ENCODE assay signal across 26 cellular contexts in the genomic region with DNA sequence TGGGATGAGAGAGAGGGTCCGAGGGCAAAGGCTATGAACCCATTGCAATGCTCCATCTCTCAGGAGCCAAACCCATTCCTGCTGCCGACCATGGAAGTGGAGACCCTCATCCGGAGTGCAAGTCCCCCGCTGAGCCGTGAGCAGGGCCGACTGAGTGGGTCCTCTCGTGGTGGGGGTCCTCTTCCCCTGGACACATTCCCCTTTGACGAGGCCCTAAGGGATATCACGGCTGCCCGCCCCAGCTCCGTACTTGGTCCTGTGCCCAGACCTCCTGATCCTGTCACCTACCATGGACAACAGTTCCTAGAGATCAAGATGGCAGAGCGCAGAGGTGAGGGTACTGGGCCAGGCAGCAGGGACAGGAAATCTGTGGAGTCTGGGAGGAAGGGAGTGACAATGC. TPM values are rescaled to one million over a fixed set of nuclear protein-coding genes. Genes with fewer than 3 reads are reported as not detected.
DNase-seq lines count a peak whose midpoint lies in the region; ATAC-seq, FAIRE-seq and TF ChIP-seq lines count a peak whose summit lies in the region.
"Had no signal": no experiment of that assay in that cellular context is flagged by ENCODE, and none has a peak within 500 bp of the region (broad histone marks: within the 10 kb centered on the region; RNA-seq: fewer than 3 reads in every experiment).

No MANE protein-coding gene starts in this region.

- H3K27me3 Mint-ChIP-seq in activated naive CD4-positive, alpha-beta T cell treated with anti-CD3 and anti-CD28 coated beads, Interleukin-2, amount 10 ng/mL, durations not matched to agents 7 days and 5 days: no peaks in the 10 kb centered on the region
- peaks cover 4% of the 10 kb centered on the region for H3K27me3 Mint-ChIP-seq in nephron progenitor cell (ENCODE audit: low read depth, poor library complexity)
- H3K27me3 Mint-ChIP-seq: activated CD4-positive, alpha-beta T cell treated with anti-CD3 and anti-CD28 coated beads, Interleukin-2, amount 10 ng/mL, durations not matched to agents 24 days and 14 days; B cell; CD8-positive, alpha-beta memory T cell; effector memory CD8-positive, alpha-beta T cell; natural killer cell treated with Interleukin-12 subunit alpha and Interleukin-12 subunit beta and Interleukin-15 and Interleukin-18, amount 100 ng/mL, for 72 hours had no signal

- H3K27ac Mint-ChIP-seq in activated naive CD4-positive, alpha-beta T cell treated with anti-CD3 and anti-CD28 coated beads, Interleukin-2, amount 10 ng/mL, durations not matched to agents 7 days and 5 days: no peak overlapping the region
- peak overlapping the region; percentile 64 for H3K27ac Mint-ChIP-seq in nephron progenitor cell
- H3K27ac Mint-ChIP-seq: activated CD4-positive, alpha-beta T cell treated with anti-CD3 and anti-CD28 coated beads, Interleukin-2, amount 10 ng/mL, durations not matched to agents 24 days and 14 days; activated T-helper 1 cell treated with anti-CD3 and anti-CD28 coated beads, Interleukin-12 subunit alpha, Interleukin-12 subunit beta, Interleukin-2, Interleukin-4 antibody, amounts not matched to agents 30 ng/mL and 10 ng/mL and 1 ng/mL, durations not matched to agents 14 hours and 24 hours and 36 hours; B cell; natural killer cell treated with Interleukin-12 subunit alpha and Interleukin-12 subunit beta and Interleukin-15 and Interleukin-18, amount 100 ng/mL, for 72 hours had no signal

- H3K27me3 ChIP-seq in adrenal gland: no peaks in the 10 kb centered on the region
- H3K27me3 ChIP-seq in uterus: no peaks in the 10 kb centered on the region
- H3K27me3 ChIP-seq in pancreas: no peaks in the 10 kb centered on the region

- H3K9me3 ChIP-seq in adrenal gland (replicated peaks in 1 of 3) (no peaks in the 10 kb centered on the region), uterus (no peaks in the 10 kb centered on the region), pancreas (no peaks in the 10 kb centered on the region)

- no peak overlapping the region for H3K4me3 Mint-ChIP-seq in activated naive CD4-positive, alpha-beta T cell treated with anti-CD3 and anti-CD28 coated beads, Interleukin-2, amount 10 ng/mL, durations not matched to agents 7 days and 5 days
- no peak overlapping the region for H3K4me3 Mint-ChIP-seq in nephron progenitor cell
- H3K4me3 Mint-ChIP-seq: activated CD4-positive, alpha-beta T cell treated with anti-CD3 and anti-CD28 coated beads, Interleukin-2, amount 10 ng/mL, durations not matched to agents 24 days and 14 days; activated T-helper 1 cell treated with anti-CD3 and anti-CD28 coated beads, Interleukin-12 subunit alpha, Interleukin-12 subunit beta, Interleukin-2, Interleukin-4 antibody, amounts not matched to agents 30 ng/mL and 10 ng/mL and 1 ng/mL, durations not matched to agents 14 hours and 24 hours and 36 hours; B cell; CD8-positive, alpha-beta memory T cell; effector memory CD8-positive, alpha-beta T cell; natural killer cell treated with Interleukin-12 subunit alpha and Interleukin-12 subunit beta and Interleukin-15 and Interleukin-18, amount 100 ng/mL, for 72 hours had no signal

- TF ChIP-seq CTCF in adrenal gland (IDR thresholded peaks at IDR 0.05) (no peak), nephron progenitor cell (IDR thresholded peaks at IDR 0.05) (no peak), uterus (IDR thresholded peaks at IDR 0.05) (no peak), pancreas (IDR thresholded peaks at IDR 0.05) (no peak)

- peak; percentile 6 for DNase-seq in activated naive CD4-positive, alpha-beta T cell treated with anti-CD3 and anti-CD28 coated beads, Interleukin-2, amount 10 ng/mL, durations not matched to agents 7 days and 5 days
- no peak for DNase-seq in activated naive CD4-positive, alpha-beta T cell (lab: John Stamatoyannopoulos, UW)
- DNase-seq in adrenal gland: peak in 4 of 7 donors; percentile 8 to 49 (median 16)
- DNase-seq in nephron progenitor cell: no peak
- peak; percentile 11 to 21 for DNase-seq in uterus
- no peak for DNase-seq in pancreas
- DNase-seq: ACHN; activated CD4-positive, alpha-beta T cell treated with anti-CD3 and anti-CD28 coated beads, Interleukin-2, amount 10 ng/mL, durations not matched to agents 24 days and 14 days; CD8-positive, alpha-beta memory T cell; central memory CD4-positive, alpha-beta T cell; effector memory CD8-positive, alpha-beta T cell; erythroblast; NCI-H1048; NCI-H82; stimulated activated naive CD4-positive, alpha-beta T cell; SW 1271 had no signal

- no peak overlapping the region for H3K4me3 ChIP-seq in adrenal gland
- no peak overlapping the region for H3K4me3 ChIP-seq in uterus
- H3K4me3 ChIP-seq in pancreas: no peak overlapping the region
- H3K4me3 ChIP-seq: lung, skin epidermis had no signal

- H3K4me1 ChIP-seq in adrenal gland (replicated peaks in 1 of 2): peaks cover 0 to 6% of the 10 kb centered on the region in 2 donors
- H3K4me1 ChIP-seq in uterus: no peaks in the 10 kb centered on the region
- no peaks in the 10 kb centered on the region for H3K4me1 ChIP-seq in pancreas

- peaks cover 55% of the 10 kb centered on the region for H3K36me3 Mint-ChIP-seq in activated naive CD4-positive, alpha-beta T cell treated with anti-CD3 and anti-CD28 coated beads, Interleukin-2, amount 10 ng/mL, durations not matched to agents 7 days and 5 days
- H3K36me3 Mint-ChIP-seq in nephron progenitor cell (ENCODE audit: low read depth): peaks cover 38% of the 10 kb centered on the region

- TF ChIP-seq POLR2A in adrenal gland (IDR thresholded peaks at IDR 0.05) (no peak), uterus (IDR thresholded peaks at IDR 0.05) (no peak)

- WGBS in adrenal gland, 4 donors: 92 to 94% (median 93%) methylated on average over 10 to 12 of the region's 12 CpGs
- 88 to 97% methylated on average over 12 of the region's 12 CpGs for WGBS in pancreas, 2 donors

- H3K9me3 Mint-ChIP-seq in activated naive CD4-positive, alpha-beta T cell treated with anti-CD3 and anti-CD28 coated beads, Interleukin-2, amount 10 ng/mL, durations not matched to agents 7 days and 5 days: no peaks in the 10 kb centered on the region
- H3K9me3 Mint-ChIP-seq in nephron progenitor cell: no peaks in the 10 kb centered on the region
- H3K9me3 Mint-ChIP-seq: activated CD4-positive, alpha-beta T cell treated with anti-CD3 and anti-CD28 coated beads, Interleukin-2, amount 10 ng/mL, durations not matched to agents 24 days and 14 days; activated T-helper 1 cell treated with anti-CD3 and anti-CD28 coated beads, Interleukin-12 subunit alpha, Interleukin-12 subunit beta, Interleukin-2, Interleukin-4 antibody, amounts not matched to agents 30 ng/mL and 10 ng/mL and 1 ng/mL, durations not matched to agents 14 hours and 24 hours and 36 hours; CD8-positive, alpha-beta memory T cell; effector memory CD8-positive, alpha-beta T cell; natural killer cell treated with Interleukin-12 subunit alpha and Interleukin-12 subunit beta and Interleukin-15 and Interleukin-18, amount 100 ng/mL, for 72 hours had no signal

- ATAC-seq in GM18873 (IDR thresholded peaks at IDR 0.05; ENCODE audit: low FRiP score, unreplicated experiment) (no peak), pancreas (no peak)
- ATAC-seq: effector memory CD8-positive, alpha-beta T cell; natural killer cell treated with Interleukin-12 subunit alpha and Interleukin-12 subunit beta and Interleukin-15 and Interleukin-18, amount 100 ng/mL, for 72 hours had no signal

- no peak for FAIRE-seq in pancreas (lab: Jason Lieb, UNC)
- FAIRE-seq: GM19239, H1, keratinocyte, urothelium cell line had no signal

- peaks cover 0 to 75% of the 10 kb centered on the region in 2 donors for H3K36me3 ChIP-seq in adrenal gland (replicated peaks in 1 of 2)
- no peaks in the 10 kb centered on the region for H3K36me3 ChIP-seq in uterus
- peaks cover 0 to 50% (median 16%) of the 10 kb centered on the region in 3 donors for H3K36me3 ChIP-seq in pancreas

- intact Hi-C loops in adrenal gland (cut with DNase I) (no loop called here), uterus (cut with DNase I; ENCODE audit: low total_unique reads) (no loop called here), pancreas (cut with DNase I) (loop anchor here in 1 of 3 donors (10.0 kb wide), 1 partner anchor 62 kb away; no protein-coding TSS in a partner anchor)

- CTCF ChIA-PET in activated naive CD4-positive, alpha-beta T cell treated with anti-CD3 and anti-CD28 coated beads, Interleukin-2, amount 10 ng/mL, durations not matched to agents 7 days and 5 days (lab: Charles Lee): interaction anchor here (2.7 kb wide), 1 partner anchor 216 kb away, joined by 5 read pairs; no protein-coding TSS in a partner anchor

- no peaks in the 10 kb centered on the region for H3K4me1 Mint-ChIP-seq in activated naive CD4-positive, alpha-beta T cell treated with anti-CD3 and anti-CD28 coated beads, Interleukin-2, amount 10 ng/mL, durations not matched to agents 7 days and 5 days
- peaks cover 21% of the 10 kb centered on the region for H3K4me1 Mint-ChIP-seq in nephron progenitor cell
- H3K4me1 Mint-ChIP-seq: activated CD4-positive, alpha-beta T cell treated with anti-CD3 and anti-CD28 coated beads, Interleukin-2, amount 10 ng/mL, durations not matched to agents 24 days and 14 days; B cell; CD8-positive, alpha-beta memory T cell had no signal

- no peak overlapping the region for H3K27ac ChIP-seq in adrenal gland
- no peak overlapping the region for H3K27ac ChIP-seq in uterus
- H3K27ac ChIP-seq in pancreas: no peak overlapping the region
- H3K27ac ChIP-seq: skin epidermis had no signal

RNA-seq across cellular contexts. Expression of gene HYI, which starts 11.0 kb away (rescaled TPM):
- total RNA-seq in adrenal gland: 10 to 100 TPM; 40.6 to 66.5 (median 51.9) TPM
- 100 to 1,000 TPM in 2 of 3 donors, 10 to 100 TPM in 1; 24.7 to 209 (median 138) TPM for polyA plus RNA-seq in adrenal gland
- 10 to 100 TPM; 34.8 to 84.7 (median 70.5) TPM for total RNA-seq in uterus
- total RNA-seq in pancreas: 10 to 100 TPM; 39.9 to 73.1 (median 55.0) TPM
- 100 to 1,000 TPM; 229 to 235 TPM for polyA plus RNA-seq in pancreas

RNA-seq across cellular contexts. Expression of gene SZT2, which starts 53.1 kb away (rescaled TPM):
- total RNA-seq in adrenal gland (10 to 100 TPM; 24.7 to 62.3 (median 40.8) TPM), uterus (100 to 1,000 TPM in 1 of 4 donors, 10 to 100 TPM in 3; 15.6 to 128 (median 31.0) TPM), pancreas (10 to 100 TPM; 18.5 to 30.8 (median 23.4) TPM)
- polyA plus RNA-seq in adrenal gland (100 to 1,000 TPM in 1 of 3 donors, 10 to 100 TPM in 2; 12.2 to 106 (median 33.3) TPM), pancreas (10 to 100 TPM; 23.4 to 54.9 TPM)

RNA-seq across cellular contexts. Expression of gene MED8, which starts 53.2 kb away (rescaled TPM):
- total RNA-seq in adrenal gland (10 to 100 TPM; 17.3 to 38.1 (median 32.3) TPM), uterus (10 to 100 TPM; 19.4 to 33.9 (median 28.5) TPM), pancreas (10 to 100 TPM; 13.5 to 22.6 (median 16.6) TPM)
- polyA plus RNA-seq in adrenal gland (10 to 100 TPM; 26.2 to 58.3 (median 30.0) TPM), pancreas (10 to 100 TPM; 15.3 to 24.8 TPM)

Comparison
In these comparisons a context has a peak if more than half of its experiments do, and no peak if none do; other contexts are left out.
1. DNase-seq: peak in activated naive CD4-positive, alpha-beta T cell treated with anti-CD3 and anti-CD28 coated beads, Interleukin-2, amount 10 ng/mL, durations not matched to agents 7 days and 5 days (single experiment), adrenal gland (4 of 7) and uterus (2 of 2); none in activated naive CD4-positive, alpha-beta T cell (0 of 4), nephron progenitor cell (single experiment) and pancreas (0 of 6).